In the genomic region with DNA sequence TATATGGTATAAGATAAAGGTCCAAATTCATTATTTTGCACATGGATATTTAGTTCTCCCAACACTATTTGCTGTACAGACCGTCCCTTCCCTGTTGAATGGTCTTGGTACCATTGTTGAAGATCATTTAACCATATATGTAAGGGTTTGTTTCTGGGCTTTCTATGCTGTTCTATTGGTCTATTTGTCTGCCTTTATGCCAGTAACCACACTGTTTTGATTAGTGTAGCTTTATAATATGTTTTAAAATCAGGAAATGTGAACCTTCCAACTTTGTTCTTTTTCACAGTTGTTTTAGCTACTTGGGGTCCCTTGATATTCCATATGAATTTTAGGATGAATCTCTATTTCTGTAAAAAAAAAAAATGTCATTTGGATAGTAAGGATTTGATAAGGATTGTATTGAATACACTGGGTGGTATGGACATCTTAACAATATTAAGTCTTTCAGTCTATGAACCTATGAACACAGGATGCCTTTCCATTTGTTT, we compare ENCODE assay signal across 36 cellular contexts.
"Had no signal": no experiment of that assay in that cellular context is flagged by ENCODE, and none has a peak within 500 bp of the region (broad histone marks: within the 10 kb centered on the region; RNA-seq: fewer than 3 reads in every experiment).

No MANE protein-coding gene starts in this region.

- H3K36me3 ChIP-seq: adrenal gland, brain microvascular endothelial cell had no signal

- H3K4me3 ChIP-seq: adrenal gland, body of pancreas, breast epithelium had no signal

- H3K27me3 ChIP-seq: adrenal gland, body of pancreas, brain microvascular endothelial cell, breast epithelium had no signal

- H3K9me3 ChIP-seq: body of pancreas had no signal

- FAIRE-seq: astrocyte, TTC549 had no signal

- H3K9me3 Mint-ChIP-seq: activated T-helper 17 cell treated with anti-CD3 and anti-CD28 coated beads, Interleukin-2, amount 50 U/mL, for 72 hours had no signal

- H3K27ac ChIP-seq: adrenal gland, body of pancreas, brain microvascular endothelial cell, breast epithelium, VCaP had no signal

- ATAC-seq: activated CD8-positive, alpha-beta T cell treated with anti-CD3 and anti-CD28 coated beads for 36 hours; activated naive CD4-positive, alpha-beta T cell treated with anti-CD3 and anti-CD28 coated beads, Interleukin-2, amount 50 U/mL, for 72 hours; activated T-cell treated with anti-CD3 and anti-CD28 coated beads, Interleukin-2, amount 50 U/mL, for 4 hours; activated T-cell treated with anti-CD3 and anti-CD28 coated beads, Interleukin-2, amount 50 U/mL, for 72 hours; activated T-helper 17 cell treated with anti-CD3 and anti-CD28 coated beads, Interleukin-2, amount 50 U/mL, for 72 hours; body of pancreas had no signal

- H3K27ac Mint-ChIP-seq: activated B cell treated with CpG ODN at 0.5 μM for 24 hours; activated CD4-positive, alpha-beta memory T cell treated with anti-CD3 and anti-CD28 coated beads for 36 hours; activated CD4-positive, alpha-beta T cell treated with anti-CD3 and anti-CD28 coated beads, Interleukin-2, amount 10 ng/mL, durations not matched to agents 24 days and 14 days; activated CD8-positive, alpha-beta T cell treated with anti-CD3 and anti-CD28 coated beads for 36 hours; activated naive CD4-positive, alpha-beta T cell treated with anti-CD3 and anti-CD28 coated beads for 36 hours; activated naive CD4-positive, alpha-beta T cell treated with anti-CD3 and anti-CD28 coated beads, Interleukin-2, amount 50 U/mL, for 72 hours; activated naive CD8-positive, alpha-beta T cell treated with anti-CD3 and anti-CD28 coated beads for 36 hours; activated T-cell treated with anti-CD3 and anti-CD28 coated beads, Interleukin-2, amount 50 U/mL, for 72 hours; activated T-helper 1 cell treated with anti-CD3 and anti-CD28 coated beads, Interleukin-12 subunit alpha, Interleukin-12 subunit beta, Interleukin-2, Interleukin-4 antibody, amounts not matched to agents 30 ng/mL and 10 ng/mL and 1 ng/mL, durations not matched to agents 14 hours and 24 hours and 36 hours; activated T-helper 17 cell treated with anti-CD3 and anti-CD28 coated beads, Interleukin-2, amount 50 U/mL, for 72 hours; T-helper 1 cell treated with Interleukin-12 subunit alpha and Interleukin-12 subunit beta and Interleukin-4 antibody, amounts not matched to agents 30 μg/mL and 1 μg/mL, for 36 hours; T-helper 2 cell treated with Interferon-gamma antibody and Interleukin-4, amounts not matched to agents 5 μg/mL and 100 μg/mL, for 36 hours had no signal

- H3K4me3 Mint-ChIP-seq: activated B cell treated with CpG ODN at 0.5 μM for 24 hours; activated CD4-positive, alpha-beta memory T cell treated with anti-CD3 and anti-CD28 coated beads for 36 hours; activated CD4-positive, alpha-beta T cell treated with anti-CD3 and anti-CD28 coated beads, Interleukin-2, amount 10 ng/mL, durations not matched to agents 24 days and 14 days; activated CD8-positive, alpha-beta T cell treated with anti-CD3 and anti-CD28 coated beads for 36 hours; activated naive CD4-positive, alpha-beta T cell treated with anti-CD3 and anti-CD28 coated beads for 36 hours; activated naive CD8-positive, alpha-beta T cell treated with anti-CD3 and anti-CD28 coated beads for 36 hours; activated T-cell treated with anti-CD3 and anti-CD28 coated beads, Interleukin-2, amount 50 U/mL, for 4 hours; activated T-cell treated with anti-CD3 and anti-CD28 coated beads, Interleukin-2, amount 50 U/mL, for 72 hours; activated T-helper 1 cell treated with anti-CD3 and anti-CD28 coated beads, Interleukin-12 subunit alpha, Interleukin-12 subunit beta, Interleukin-2, Interleukin-4 antibody, amounts not matched to agents 30 ng/mL and 10 ng/mL and 1 ng/mL, durations not matched to agents 14 hours and 24 hours and 36 hours; activated T-helper 17 cell treated with anti-CD3 and anti-CD28 coated beads, Interleukin-2, amount 50 U/mL, for 72 hours; T-helper 1 cell treated with Interleukin-12 subunit alpha and Interleukin-12 subunit beta and Interleukin-4 antibody, amounts not matched to agents 30 μg/mL and 1 μg/mL, for 36 hours; T-helper 2 cell treated with Interferon-gamma antibody and Interleukin-4, amounts not matched to agents 5 μg/mL and 100 μg/mL, for 36 hours had no signal

- H3K27me3 Mint-ChIP-seq: activated B cell treated with CpG ODN at 0.5 μM for 24 hours; activated CD4-positive, alpha-beta memory T cell treated with anti-CD3 and anti-CD28 coated beads for 36 hours; activated CD4-positive, alpha-beta T cell treated with anti-CD3 and anti-CD28 coated beads, Interleukin-2, amount 10 ng/mL, durations not matched to agents 24 days and 14 days; activated CD8-positive, alpha-beta T cell treated with anti-CD3 and anti-CD28 coated beads for 36 hours; activated naive CD8-positive, alpha-beta T cell treated with anti-CD3 and anti-CD28 coated beads for 36 hours; activated T-helper 17 cell treated with anti-CD3 and anti-CD28 coated beads, Interleukin-2, amount 50 U/mL, for 72 hours had no signal

- H3K4me1 Mint-ChIP-seq: activated B cell treated with CpG ODN at 0.5 μM for 24 hours; activated CD4-positive, alpha-beta T cell treated with anti-CD3 and anti-CD28 coated beads, Interleukin-2, amount 10 ng/mL, durations not matched to agents 24 days and 14 days; activated naive CD8-positive, alpha-beta T cell treated with anti-CD3 and anti-CD28 coated beads for 36 hours; activated T-helper 17 cell treated with anti-CD3 and anti-CD28 coated beads, Interleukin-2, amount 50 U/mL, for 72 hours had no signal

- H3K4me1 ChIP-seq: adrenal gland, body of pancreas, breast epithelium had no signal

- DNase-seq: activated B cell treated with CpG ODN at 0.5 μM for 24 hours; activated CD4-positive, alpha-beta memory T cell treated with anti-CD3 and anti-CD28 coated beads for 36 hours; activated CD4-positive, alpha-beta T cell treated with anti-CD3 and anti-CD28 coated beads for 4 hours; activated CD4-positive, alpha-beta T cell treated with anti-CD3 and anti-CD28 coated beads, Interleukin-2, amount 10 ng/mL, durations not matched to agents 24 days and 14 days; activated CD4-positive, alpha-beta T cell treated with anti-CD3 and anti-CD28 coated beads, Interleukin-2, amount 50 U/mL, for 1 hour; activated CD4-positive, alpha-beta T cell treated with anti-CD3 and anti-CD28 coated beads, Interleukin-2, amount 50 U/mL, for 4 hours; activated CD4-positive, CD25-positive, alpha-beta regulatory T cell treated with anti-CD3 and anti-CD28 coated beads, Interleukin-2, amount 50 U/mL, for 72 hours; activated CD8-positive, alpha-beta memory T cell treated with anti-CD3 and anti-CD28 coated beads, Interleukin-2, amount 50 U/mL, for 4 hours; activated CD8-positive, alpha-beta T cell treated with anti-CD3 and anti-CD28 coated beads for 36 hours; activated effector memory CD4-positive, alpha-beta T cell treated with anti-CD3 and anti-CD28 coated beads, Interleukin-2, amount 50 U/mL, for 16 hours; activated gamma-delta T cell treated with Interleukin-2 at 50 U/mL for 16 hours; activated naive CD4-positive, alpha-beta T cell; activated naive CD4-positive, alpha-beta T cell treated with anti-CD3 and anti-CD28 coated beads for 36 hours; activated naive CD4-positive, alpha-beta T cell treated with anti-CD3 and anti-CD28 coated beads, Interleukin-2, amount 50 U/mL, for 16 hours; activated naive CD8-positive, alpha-beta T cell treated with anti-CD3 and anti-CD28 coated beads for 36 hours; activated T-cell treated with anti-CD3 and anti-CD28 coated beads for 4 hours; activated T-cell treated with anti-CD3 and anti-CD28 coated beads, Interleukin-2, amount 50 U/mL, for 1 hour; activated T-cell treated with anti-CD3 and anti-CD28 coated beads, Interleukin-2, amount 50 U/mL, for 4 hours; activated T-cell treated with anti-CD3 and anti-CD28 coated beads, Interleukin-2, amount 50 U/mL, for 72 hours; adrenal gland; amniotic stem cell; aorta; body of pancreas; brain microvascular endothelial cell; central memory CD4-positive, alpha-beta T cell; T-helper 2 cell; T-helper 9 cell had no signal
